Comparison of ENCODE assay signal across 28 cellular contexts in the genomic region with DNA sequence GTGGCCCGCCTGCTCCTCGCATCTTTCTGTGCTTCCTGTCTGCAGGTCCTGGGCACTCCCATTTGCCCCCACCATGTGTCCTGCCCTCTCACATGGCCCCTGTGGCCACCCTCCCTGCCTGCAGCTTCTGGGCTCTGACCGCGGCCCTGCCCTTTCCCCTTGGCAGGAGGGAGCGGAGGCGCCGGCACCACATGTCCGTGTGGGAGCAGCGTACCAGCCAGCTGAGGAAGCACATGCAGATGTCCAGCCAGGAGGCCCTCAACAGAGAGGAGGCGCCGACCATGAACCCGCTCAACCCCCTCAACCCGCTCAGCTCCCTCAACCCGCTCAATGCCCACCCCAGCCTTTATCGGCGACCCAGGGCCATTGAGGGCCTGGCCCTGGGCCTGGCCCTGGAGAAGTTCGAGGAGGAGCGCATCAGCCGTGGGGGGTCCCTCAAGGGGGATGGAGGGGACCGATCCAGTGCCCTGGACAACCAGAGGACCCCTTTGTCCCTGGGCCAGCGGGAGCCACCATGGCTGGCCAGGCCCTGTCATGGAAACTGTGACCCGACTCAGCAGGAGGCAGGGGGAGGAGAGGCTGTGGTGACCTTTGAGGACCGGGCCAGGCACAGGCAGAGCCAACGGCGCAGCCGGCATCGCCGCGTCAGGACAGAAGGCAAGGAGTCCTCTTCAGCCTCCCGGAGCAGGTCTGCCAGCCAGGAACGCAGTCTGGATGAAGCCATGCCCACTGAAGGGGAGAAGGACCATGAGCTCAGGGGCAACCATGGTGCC.
"Had no signal": no experiment of that assay in that cellular context is flagged by ENCODE, and none has a peak within 500 bp of the region (broad histone marks: within the 10 kb centered on the region; RNA-seq: fewer than 3 reads in every experiment).

No MANE protein-coding gene starts in this region.

- H3K36me3 ChIP-seq: colonic mucosa, esophagus squamous epithelium, gastrocnemius medialis, heart right ventricle, left lung, lower lobe of right lung had no signal

- H3K4me1 ChIP-seq: colonic mucosa, esophagus squamous epithelium, gastrocnemius medialis, heart right ventricle, left lung, lower lobe of right lung had no signal

- H3K27me3 Mint-ChIP-seq: dendritic cell treated with granulocyte-macrophage colony-stimulating factor and Interleukin-4, amounts not matched to agents 40 ng/mL and 50 ng/mL, for 4 days had no signal

- H3K4me3 Mint-ChIP-seq: dendritic cell treated with granulocyte-macrophage colony-stimulating factor and Interleukin-4, amounts not matched to agents 40 ng/mL and 50 ng/mL, for 4 days; effector memory CD8-positive, alpha-beta T cell; endodermal cell; mesothelial cell of epicardium had no signal

- H3K4me1 Mint-ChIP-seq: endodermal cell, mesothelial cell of epicardium had no signal

- H3K36me3 Mint-ChIP-seq: mesothelial cell of epicardium had no signal

- FAIRE-seq: endometrium, islet of Langerhans, keratinocyte had no signal

- H3K4me3 ChIP-seq: colonic mucosa, esophagus squamous epithelium, gastrocnemius medialis, heart right ventricle, left lung, lower lobe of right lung, mucosa of descending colon had no signal

- H3K27ac Mint-ChIP-seq: dendritic cell treated with granulocyte-macrophage colony-stimulating factor and Interleukin-4, amounts not matched to agents 40 ng/mL and 50 ng/mL, for 4 days; effector memory CD8-positive, alpha-beta T cell; endodermal cell; mesothelial cell of epicardium had no signal

- H3K9me3 ChIP-seq: colonic mucosa, esophagus squamous epithelium, gastrocnemius medialis, heart right ventricle, left lung, lower lobe of right lung, mucosa of descending colon had no signal

- H3K9me3 Mint-ChIP-seq: dendritic cell treated with granulocyte-macrophage colony-stimulating factor and Interleukin-4, amounts not matched to agents 40 ng/mL and 50 ng/mL, for 4 days; effector memory CD8-positive, alpha-beta T cell; endodermal cell; mesothelial cell of epicardium had no signal

- DNase-seq: cerebellar nuclear complex; colonic mucosa; cortex of kidney; effector CD8-positive, alpha-beta T cell; effector memory CD8-positive, alpha-beta T cell; endodermal cell; erythroblast; esophagus squamous epithelium; foreskin fibroblast; foreskin melanocyte; gastrocnemius medialis; glutamatergic neuron; head of caudate nucleus; heart right ventricle; hippocampal formation; left cardiac atrium; left lung; left ventricle myocardium superior; lower lobe of right lung; mesenchymal stem cell; mucosa of descending colon had no signal

- H3K27ac ChIP-seq: colonic mucosa, epithelial cell of prostate, esophagus squamous epithelium, gastrocnemius medialis, heart right ventricle, left lung, lower lobe of right lung had no signal

- H3K27me3 ChIP-seq: colonic mucosa, esophagus squamous epithelium, gastrocnemius medialis, left lung had no signal

- ATAC-seq: effector memory CD8-positive, alpha-beta T cell; esophagus mucosa; gastrocnemius medialis; heart right ventricle; left cardiac atrium; left lung; left ventricle myocardium superior; lower lobe of right lung; mucosa of descending colon had no signal
